Comparison of ENCODE assay signal across 28 cellular contexts in genomic region chr11:97107604-97108003, GRCh38.
"Had no signal": no experiment of that assay in that cellular context is flagged by ENCODE, and none has a peak within 500 bp of the region (broad histone marks: within the 10 kb centered on the region; RNA-seq: fewer than 3 reads in every experiment).

No MANE protein-coding gene starts in this region.

- FAIRE-seq: bronchial epithelial cell, RCC 7860 had no signal

- H3K27ac ChIP-seq: ascending aorta, body of pancreas, coronary artery, SK-N-MC, WERI-Rb-1 had no signal

- H3K36me3 ChIP-seq: ascending aorta, WERI-Rb-1 had no signal

- ATAC-seq: activated CD8-positive, alpha-beta T cell treated with anti-CD3 and anti-CD28 coated beads for 36 hours; activated naive CD4-positive, alpha-beta T cell treated with anti-CD3 and anti-CD28 coated beads, Interleukin-2, amount 50 U/mL, for 72 hours; activated naive CD8-positive, alpha-beta T cell treated with anti-CD3 and anti-CD28 coated beads, Interleukin-2, amount 50 U/mL, for 24 hours; activated T-cell treated with anti-CD3 and anti-CD28 coated beads, Interleukin-2, amount 50 U/mL, for 72 hours; body of pancreas; PC-3; T-cell had no signal

- H3K4me1 ChIP-seq: ascending aorta, body of pancreas had no signal

- H3K9me3 ChIP-seq: ascending aorta, body of pancreas had no signal

- H3K4me3 ChIP-seq: ascending aorta, body of pancreas, coronary artery, SK-N-MC had no signal

- H3K27me3 ChIP-seq: ascending aorta, body of pancreas had no signal

- DNase-seq: activated CD4-positive, alpha-beta T cell treated with anti-CD3 and anti-CD28 coated beads for 4 hours; activated CD8-positive, alpha-beta memory T cell treated with anti-CD3 and anti-CD28 coated beads, Interleukin-2, amount 50 U/mL, for 4 hours; activated CD8-positive, alpha-beta T cell treated with anti-CD3 and anti-CD28 coated beads for 36 hours; activated naive CD8-positive, alpha-beta T cell treated with anti-CD3 and anti-CD28 coated beads, Interleukin-2, amount 50 U/mL, for 24 hours; activated T-cell treated with anti-CD3 and anti-CD28 coated beads, Interleukin-2, amount 50 U/mL, for 72 hours; amniotic stem cell; body of pancreas; central memory CD4-positive, alpha-beta T cell; NCI-H1092; NCI-H1417; NCI-H1930; NCI-H2171 treated with DMSO at 0.1 percent for 48 hours; NCI-H226; NCI-H526; NCI-H82; NK-92 treated with Interleukin-12 subunit alpha and Interleukin-12 subunit beta, amount 100 ng/mL, for 24 hours; PC-3; SHP77 treated with DMSO at 0.1 percent for 48 hours; T-cell; T-helper 2 cell; T1000; WERI-Rb-1 had no signal
